12 cellular contexts compared by ENCODE assay signal in the genomic region with DNA sequence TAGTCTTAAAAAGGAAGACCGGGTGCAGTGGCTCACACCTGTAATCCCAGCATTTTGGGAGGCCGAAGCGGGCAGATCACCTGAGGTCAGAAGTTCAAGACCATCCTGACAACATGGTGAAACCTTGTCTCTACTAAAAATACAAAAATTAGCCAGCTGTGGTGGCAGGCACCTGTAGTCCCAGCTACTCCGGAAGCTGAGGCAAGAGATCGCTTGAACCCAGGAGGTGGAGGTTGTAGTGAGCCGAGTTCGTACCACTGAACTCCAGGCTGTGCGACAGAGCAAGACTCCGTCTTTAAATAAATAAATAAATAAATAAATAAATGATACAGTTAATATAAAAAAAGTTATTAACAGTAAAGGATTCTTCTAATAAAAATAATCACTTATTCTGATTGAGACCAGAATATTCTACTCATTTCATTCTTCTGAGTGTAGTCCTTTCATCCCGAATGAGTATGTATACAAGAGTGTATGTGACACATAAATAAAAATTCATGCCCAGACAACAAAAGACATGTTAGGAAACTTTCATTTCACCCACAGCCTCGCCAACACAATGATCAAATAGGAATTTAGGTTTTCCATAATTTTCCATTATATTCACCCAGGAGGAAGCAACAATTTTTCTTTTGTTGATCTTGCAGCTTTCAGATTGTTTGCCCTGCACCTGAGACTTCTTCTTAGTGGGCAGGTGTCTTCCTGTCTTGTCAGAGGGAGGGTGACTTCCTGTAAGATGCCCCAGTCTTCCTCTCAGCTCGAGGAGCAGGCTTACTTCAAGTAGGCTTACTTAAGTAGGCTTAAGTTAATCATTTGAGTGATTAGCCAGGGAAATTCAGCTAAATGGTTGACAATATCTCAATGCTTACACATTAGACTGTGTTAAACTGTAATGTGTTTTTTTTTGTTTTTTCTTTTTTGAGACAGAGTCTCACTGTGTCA. TPM values are rescaled to one million over a fixed set of nuclear protein-coding genes. Genes with fewer than 3 reads are reported as not detected.
DNase-seq lines count a peak whose midpoint lies in the region; ATAC-seq and TF ChIP-seq lines count a peak whose summit lies in the region.
"Had no signal": no experiment of that assay in that cellular context is flagged by ENCODE, and none has a peak within 500 bp of the region (broad histone marks: within the 10 kb centered on the region; RNA-seq: fewer than 3 reads in every experiment).

No MANE protein-coding gene starts in this region.

- peak overlapping the region; percentile 63 for H3K4me3 Mint-ChIP-seq in CD8-positive, alpha-beta T cell
- H3K4me3 Mint-ChIP-seq in T-helper 2 cell treated with Interferon-gamma antibody and Interleukin-4, amounts not matched to agents 5 μg/mL and 100 μg/mL, for 36 hours, result peak overlapping the region; percentile 53

- H3K27me3 Mint-ChIP-seq in CD8-positive, alpha-beta T cell (ENCODE audit: low read depth), result no peaks in the 10 kb centered on the region
- no peaks in the 10 kb centered on the region for H3K27me3 Mint-ChIP-seq in T-helper 2 cell treated with Interferon-gamma antibody and Interleukin-4, amounts not matched to agents 5 μg/mL and 100 μg/mL, for 36 hours (ENCODE audit: low read depth)

- H3K36me3 ChIP-seq in CD8-positive, alpha-beta T cell (ENCODE audit: insufficient read depth, low read length), result no peaks in the 10 kb centered on the region
- no peaks in the 10 kb centered on the region for H3K36me3 ChIP-seq in effector memory CD4-positive, alpha-beta T cell (ENCODE audit: control insufficient read depth, insufficient read depth, low read length)
- H3K36me3 ChIP-seq: cardiac muscle cell had no signal

- intact Hi-C loops in CD8-positive, alpha-beta T cell (cut with DNase I, micrococcal nuclease), result loop anchor here in 1 of 2 experiments (2.0 to 5.0 kb wide), 2 partner anchors 13 to 454 kb away; a partner anchor contains a TSS

- CTCF ChIA-PET in CD8-positive, alpha-beta T cell (lab: Charles Lee), result interaction anchor here (0.6 to 4.5 kb wide), 7 partner anchors 9 to 83 kb away, joined by 3 to 37 read pairs (median 4); no protein-coding TSS in a partner anchor

- H3K9me3 ChIP-seq in CD8-positive, alpha-beta T cell (ENCODE audit: low read length), result no peaks in the 10 kb centered on the region
- H3K9me3 ChIP-seq in effector memory CD4-positive, alpha-beta T cell (ENCODE audit: control insufficient read depth, low read length), result no peaks in the 10 kb centered on the region

- H3K9me3 Mint-ChIP-seq in CD8-positive, alpha-beta T cell, result no peaks in the 10 kb centered on the region
- no peaks in the 10 kb centered on the region for H3K9me3 Mint-ChIP-seq in T-helper 2 cell treated with Interferon-gamma antibody and Interleukin-4, amounts not matched to agents 5 μg/mL and 100 μg/mL, for 36 hours

- TF ChIP-seq CTCF in CD8-positive, alpha-beta T cell (IDR thresholded peaks at IDR 0.05), result no peak

- H3K27ac Mint-ChIP-seq in CD8-positive, alpha-beta T cell, result peak overlapping the region; percentile 91
- H3K27ac Mint-ChIP-seq in T-helper 2 cell treated with Interferon-gamma antibody and Interleukin-4, amounts not matched to agents 5 μg/mL and 100 μg/mL, for 36 hours, result peak overlapping the region; percentile 70

- peaks cover 36% of the 10 kb centered on the region for H3K4me1 Mint-ChIP-seq in CD8-positive, alpha-beta T cell (ENCODE audit: low read depth)
- H3K4me1 Mint-ChIP-seq in T-helper 2 cell treated with Interferon-gamma antibody and Interleukin-4, amounts not matched to agents 5 μg/mL and 100 μg/mL, for 36 hours (ENCODE audit: low read depth), result peaks cover 31% of the 10 kb centered on the region

- DNase-seq in CD8-positive, alpha-beta T cell, result peak in 3 of 7 experiments; percentile 35 to 51 (median 36)
- DNase-seq in T-helper 2 cell treated with Interferon-gamma antibody and Interleukin-4, amounts not matched to agents 5 μg/mL and 100 μg/mL, for 36 hours (ENCODE audit: low spot score), result no peak
- DNase-seq in effector memory CD4-positive, alpha-beta T cell, result peak in 1 of 3 donors; percentile 18
- no peak for DNase-seq in NCI-H446 treated with DMSO at 0.1 percent for 48 hours (lab: John Stamatoyannopoulos, UW)
- DNase-seq in iPS-NIHi7 (ENCODE audit: extremely low spot score), result no peak
- DNase-seq in caudate nucleus (lab: John Stamatoyannopoulos, UW), result no peak
- DNase-seq: activated CD8-positive, alpha-beta memory T cell treated with anti-CD3 and anti-CD28 coated beads, Interleukin-2, amount 50 U/mL, for 4 hours; hippocampal formation had no signal

- peak overlapping the region; percentile 2 for H3K4me3 ChIP-seq in CD8-positive, alpha-beta T cell (ENCODE audit: low read depth, low read length)
- no peak overlapping the region for H3K4me3 ChIP-seq in effector memory CD4-positive, alpha-beta T cell (ENCODE audit: insufficient read depth, low read depth, low read length, poor library complexity, severe bottlenecking)
- H3K4me3 ChIP-seq: cardiac muscle cell, SK-N-MC had no signal

- ATAC-seq in CD8-positive, alpha-beta T cell, result peak; percentile 99
- ATAC-seq in GM19395 (IDR thresholded peaks at IDR 0.05; ENCODE audit: unreplicated experiment) (peak; percentile 58), GM18909 (IDR thresholded peaks at IDR 0.05; ENCODE audit: poor library complexity, unreplicated experiment) (no peak)

- H3K36me3 Mint-ChIP-seq in CD8-positive, alpha-beta T cell, result no peaks in the 10 kb centered on the region
- no peaks in the 10 kb centered on the region for H3K36me3 Mint-ChIP-seq in T-helper 2 cell treated with Interferon-gamma antibody and Interleukin-4, amounts not matched to agents 5 μg/mL and 100 μg/mL, for 36 hours (ENCODE audit: low read depth)

- peaks cover 19% of the 10 kb centered on the region for H3K4me1 ChIP-seq in CD8-positive, alpha-beta T cell (ENCODE audit: insufficient read depth, low read length)
- H3K4me1 ChIP-seq in effector memory CD4-positive, alpha-beta T cell (ENCODE audit: control insufficient read depth, insufficient read depth, low read length, poor library complexity, severe bottlenecking), result peaks cover 17% of the 10 kb centered on the region

- no peaks in the 10 kb centered on the region for H3K27me3 ChIP-seq in CD8-positive, alpha-beta T cell (ENCODE audit: insufficient read depth, low read length)
- H3K27me3 ChIP-seq in effector memory CD4-positive, alpha-beta T cell (replicated peaks; ENCODE audit: control insufficient read depth, insufficient read depth, low read length, poor library complexity, severe bottlenecking), result no peaks in the 10 kb centered on the region
- H3K27me3 ChIP-seq: cardiac muscle cell had no signal

- peak overlapping the region; percentile 37 for H3K27ac ChIP-seq in CD8-positive, alpha-beta T cell (ENCODE audit: low read depth, low read length)
- peak overlapping the region; percentile 61 for H3K27ac ChIP-seq in effector memory CD4-positive, alpha-beta T cell (ENCODE audit: insufficient read depth, low read length, poor library complexity, severe bottlenecking)
- no peak overlapping the region for H3K27ac ChIP-seq in caudate nucleus (ENCODE audit: low read depth, low read length)
- H3K27ac ChIP-seq: cardiac muscle cell, SK-N-MC had no signal

- POLR2A ChIA-PET in CD8-positive, alpha-beta T cell (lab: Charles Lee), result interaction anchor here (0.6 to 2.9 kb wide), 9 partner anchors 11 to 1867 kb away, joined by 3 to 36 read pairs (median 5); a partner anchor contains a TSS

RNA-seq across cellular contexts. Expression of a gene that starts 7.8 kb away (rescaled TPM):
- 10 to 100 TPM; 80.6 to 82.6 TPM for total RNA-seq in CD8-positive, alpha-beta T cell

RNA-seq across cellular contexts. Expression of a gene that starts 52.2 kb away (rescaled TPM):
- 1 to 10 TPM; 4.6 to 5.8 TPM for total RNA-seq in CD8-positive, alpha-beta T cell
